Comparison of ENCODE assay signal across 10 cellular contexts in the genomic region with DNA sequence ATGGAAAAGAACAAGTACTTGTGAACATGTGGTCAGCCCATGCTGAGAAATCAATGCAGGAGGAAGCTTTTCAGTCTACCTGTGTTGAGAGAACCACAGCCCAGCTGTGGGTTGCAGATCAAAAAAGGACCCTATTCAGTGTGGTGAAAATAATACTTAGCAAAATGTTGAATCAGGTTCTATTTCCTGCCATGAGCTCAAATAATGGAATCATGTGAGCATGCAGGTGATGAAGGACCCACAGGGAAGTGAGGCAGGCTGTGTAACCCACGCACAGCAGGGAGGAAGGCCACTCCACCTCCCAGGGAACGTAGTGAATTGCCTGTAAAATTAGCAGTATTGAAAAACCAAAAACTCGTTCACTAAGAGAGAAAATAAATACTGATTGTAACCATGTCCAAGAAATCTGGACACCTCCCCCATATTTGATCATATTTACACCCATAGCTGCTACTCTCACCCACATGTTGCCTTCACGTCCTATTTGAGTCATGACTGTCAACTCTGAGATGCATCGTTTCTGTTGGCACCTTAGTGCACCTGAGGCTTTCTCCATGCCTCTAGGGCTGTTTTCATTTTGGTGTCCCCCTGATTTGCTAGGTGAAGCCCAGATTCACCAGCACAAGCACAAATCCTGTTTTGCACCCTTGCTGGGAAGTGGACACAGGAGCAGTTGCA. TPM values are rescaled to one million over a fixed set of nuclear protein-coding genes. Genes with fewer than 3 reads are reported as not detected.
A peak's percentile ranks its signal among the peaks of the same experiment; 100 is the strongest.
DNase-seq lines count a peak whose midpoint lies in the region; ATAC-seq and TF ChIP-seq lines count a peak whose summit lies in the region.
"Had no signal": no experiment of that assay in that cellular context is flagged by ENCODE, and none has a peak within 500 bp of the region (broad histone marks: within the 10 kb centered on the region; RNA-seq: fewer than 3 reads in every experiment).

No MANE protein-coding gene starts in this region.

- no peaks in the 10 kb centered on the region for H3K9me3 ChIP-seq in gastrocnemius medialis
- H3K9me3 ChIP-seq: thyroid gland had no signal

- H3K9me3 Mint-ChIP-seq in activated naive CD8-positive, alpha-beta T cell treated with anti-CD3 and anti-CD28 coated beads, Interleukin-2, amount 50 U/mL, for 24 hours = peaks cover 8% of the 10 kb centered on the region

- H3K27ac ChIP-seq in gastrocnemius medialis = no peak overlapping the region
- H3K27ac ChIP-seq: GM23248, PC-9, thyroid gland had no signal

- H3K4me1 ChIP-seq in gastrocnemius medialis = no peaks in the 10 kb centered on the region
- H3K4me1 ChIP-seq: thyroid gland had no signal

- H3K27ac Mint-ChIP-seq in activated naive CD8-positive, alpha-beta T cell treated with anti-CD3 and anti-CD28 coated beads, Interleukin-2, amount 50 U/mL, for 24 hours = peak overlapping the region; percentile 84

- in situ Hi-C loops in gastrocnemius medialis (cut with MboI; ENCODE audit: low sequenced_read_pairs in 4 of 4) = loop anchor here in 3 of 4 donors (25.0 kb wide), 2 partner anchors 587 to 612 kb away; no protein-coding TSS in a partner anchor

- no peak for TF ChIP-seq CTCF in gastrocnemius medialis (IDR thresholded peaks at IDR 0.05 in 4 of 5, conservative IDR thresholded peaks at IDR 0.05 in 1 of 5)

- intact Hi-C loops in gastrocnemius medialis (cut with DNase I; ENCODE audit: low total_unique reads) = no loop called here

- TF ChIP-seq POLR2A in gastrocnemius medialis (IDR thresholded peaks at IDR 0.05) = no peak

- peaks cover 2% of the 10 kb centered on the region for H3K36me3 Mint-ChIP-seq in activated naive CD8-positive, alpha-beta T cell treated with anti-CD3 and anti-CD28 coated beads, Interleukin-2, amount 50 U/mL, for 24 hours (ENCODE audit: low read depth)

- no peaks in the 10 kb centered on the region for H3K36me3 ChIP-seq in gastrocnemius medialis
- H3K36me3 ChIP-seq: thyroid gland had no signal

- ATAC-seq in GM18868 (IDR thresholded peaks at IDR 0.05; ENCODE audit: unreplicated experiment) = peak; percentile 20
- peak; percentile 37 for ATAC-seq in GM19463 (IDR thresholded peaks at IDR 0.05; ENCODE audit: unreplicated experiment)
- peak; percentile 24 for ATAC-seq in HG03135 (IDR thresholded peaks at IDR 0.05; ENCODE audit: unreplicated experiment)
- peak; percentile 22 for ATAC-seq in activated naive CD8-positive, alpha-beta T cell treated with anti-CD3 and anti-CD28 coated beads, Interleukin-2, amount 50 U/mL, for 24 hours
- no peak for ATAC-seq in gastrocnemius medialis

- no peaks in the 10 kb centered on the region for H3K27me3 ChIP-seq in gastrocnemius medialis
- H3K27me3 ChIP-seq: thyroid gland had no signal

- H3K4me3 ChIP-seq in gastrocnemius medialis = no peak overlapping the region
- H3K4me3 ChIP-seq: GM23248, PC-9, thyroid gland had no signal

- no peak for DNase-seq in activated naive CD8-positive, alpha-beta T cell treated with anti-CD3 and anti-CD28 coated beads, Interleukin-2, amount 50 U/mL, for 24 hours
- DNase-seq in gastrocnemius medialis = no peak
- no peak for DNase-seq in LoVo (ENCODE audit: low spot score)
- no peak for DNase-seq in GM19238 (ENCODE audit: insufficient read length, low spot score)
- DNase-seq: GM23248, thyroid gland had no signal

- peaks cover 23% of the 10 kb centered on the region for H3K4me1 Mint-ChIP-seq in activated naive CD8-positive, alpha-beta T cell treated with anti-CD3 and anti-CD28 coated beads, Interleukin-2, amount 50 U/mL, for 24 hours

- H3K27me3 Mint-ChIP-seq in activated naive CD8-positive, alpha-beta T cell treated with anti-CD3 and anti-CD28 coated beads, Interleukin-2, amount 50 U/mL, for 24 hours = peaks cover 28% of the 10 kb centered on the region

- H3K4me3 Mint-ChIP-seq in activated naive CD8-positive, alpha-beta T cell treated with anti-CD3 and anti-CD28 coated beads, Interleukin-2, amount 50 U/mL, for 24 hours = peak overlapping the region; percentile 32

RNA-seq across cellular contexts. Expression of gene BCL2L11, which starts 20.5 kb away (rescaled TPM):
- 10 to 100 TPM in 2 of 4 donors, 1 to 10 TPM in 2; 4.8 to 18.8 (median 13.7) TPM for total RNA-seq in gastrocnemius medialis

Comparison
In these comparisons a context has a peak if more than half of its experiments do, and no peak if none do; other contexts are left out.
1. ATAC-seq: peak in GM18868 (single experiment), GM19463 (single experiment), HG03135 (single experiment) and activated naive CD8-positive, alpha-beta T cell treated with anti-CD3 and anti-CD28 coated beads, Interleukin-2, amount 50 U/mL, for 24 hours (single experiment); none in gastrocnemius medialis (0 of 2).